In genomic region chr11:46381046-46381835, GRCh38 we compare ENCODE assay signal across 8 cellular contexts. TPM values are rescaled to one million over a fixed set of nuclear protein-coding genes. Genes with fewer than 3 reads are reported as not detected.
A peak's percentile ranks its signal among the peaks of the same experiment; 100 is the strongest.
DNase-seq lines count a peak whose midpoint lies in the region; ATAC-seq, FAIRE-seq and TF ChIP-seq lines count a peak whose summit lies in the region.

A gene with protein sequence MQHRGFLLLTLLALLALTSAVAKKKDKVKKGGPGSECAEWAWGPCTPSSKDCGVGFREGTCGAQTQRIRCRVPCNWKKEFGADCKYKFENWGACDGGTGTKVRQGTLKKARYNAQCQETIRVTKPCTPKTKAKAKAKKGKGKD (plus strand): TSS chr11:46381669. CDS start chr11:46382058, 389 bp downstream.

- H2AFZ ChIP-seq in HepG2 (ENCODE audit: low read length): no peak within 1 kb of the TSS

- intact Hi-C loops in HepG2 (cut with micrococcal nuclease; ENCODE audit: unreplicated experiment): loop anchor here (1.0 kb wide), 1 partner anchor 26 kb away; no protein-coding TSS in a partner anchor

- H3K4me2 ChIP-seq in HepG2 (ENCODE audit: low read depth, low read length): peak within 1 kb of the TSS; percentile 86

- in situ Hi-C loops in HepG2 (cut with HindIII; ENCODE audit: extremely low pct_ligation_motif_present, low pct_unique_long_range_greater_than_20kb): no loop called here

- TF ChIP-seq POLR2A in HepG2 (IDR thresholded peaks at IDR 0.05; ENCODE audit: insufficient read depth in 1 of 2, low read depth in 2 of 2, low read length in 2 of 2) (no peak), suprapubic skin (IDR thresholded peaks at IDR 0.05) (no peak)

- DNase-seq in NCI-H1417 (lab: John Stamatoyannopoulos, UW): peak; percentile 40 to 75 (median 68)
- no peak for DNase-seq in NCI-H1417 treated with DMSO at 0.1 percent for 48 hours (lab: John Stamatoyannopoulos, UW)
- peak; percentile 39 for DNase-seq in NCI-H2171 (lab: John Stamatoyannopoulos, UW)
- peak in 1 of 2 donors; percentile 31 for DNase-seq in cardiac fibroblast (ENCODE audit: low read depth in 2 of 2)
- DNase-seq in HepG2 (ENCODE audit: low spot score): peak; percentile 49
- DNase-seq in suprapubic skin (ENCODE audit: low spot score in 2 of 2): peak in 1 of 2 donors; percentile 68
- DNase-seq in superior temporal gyrus (ENCODE audit: extremely low spot score): no peak
- no peak for DNase-seq in cerebellar cortex (ENCODE audit: low spot score)

- H3K36me3 ChIP-seq in HepG2 (replicated peaks in 1 of 2; ENCODE audit: control insufficient read depth in 1 of 2, insufficient read depth in 2 of 2, low read length in 2 of 2): peaks cover 0 to 1% of the 10 kb centered on the region in 2 experiments; a peak in 1 of 5 replicates
- peaks cover 26% of the 10 kb centered on the region for H3K36me3 ChIP-seq in suprapubic skin

- CTCF ChIA-PET in HepG2 (lab: Yijun Ruan, JAX; ENCODE audit: low intra/inter-chr PET ratio, low total read pairs): no interaction called here

- no peak for FAIRE-seq in HepG2 (lab: Jason Lieb, UNC)

- H3K9me3 ChIP-seq in HepG2 (ENCODE audit: low read length) (no peaks in the 10 kb centered on the region), suprapubic skin (no peaks in the 10 kb centered on the region)

- peaks cover 36% of the 10 kb centered on the region for H3K4me1 ChIP-seq in HepG2 (ENCODE audit: insufficient read depth, low read length)
- H3K4me1 ChIP-seq in suprapubic skin: peaks cover 33% of the 10 kb centered on the region

- TSS peak; percentile 57 for BruUV-seq in HepG2 (replicated peaks; lab: Mats Ljungman, UMichigan)

- ATAC-seq in HepG2: peak; percentile 14

- H3K4me3 ChIP-seq in cardiac fibroblast (replicated peaks in 1 of 2; ENCODE audit: low read depth in 2 of 2, low read length in 2 of 2) (peak within 1 kb of the TSS; percentile 57 to 59), HepG2 (replicated peaks in 1 of 3; ENCODE audit: insufficient read depth in 1 of 3, low read depth in 2 of 3, low read length in 3 of 3) (peak within 1 kb of the TSS; percentile 87 to 92 (median 88)), suprapubic skin (peak within 1 kb of the TSS; percentile 70)

- no peak for TF ChIP-seq RAD21 in HepG2 (CRISPR knock-in tag; IDR thresholded peaks at IDR 0.05)

- peak within 1 kb of the TSS; percentile 87 for H3K9ac ChIP-seq in HepG2 (ENCODE audit: insufficient read depth, low read depth, low read length)

- WGBS in HepG2 (ENCODE audit: low lambda C conversion rate): 3% methylated on average over 20 of the region's 97 CpGs
- no CpG with 5 or more reads among the region's 97 CpGs for WGBS in suprapubic skin

- no peak for TF ChIP-seq CTCF in cardiac fibroblast (IDR thresholded peaks at IDR 0.05; ENCODE audit: low read depth, low read length)
- no peak for TF ChIP-seq CTCF in HepG2 (CRISPR knock-in tag; IDR thresholded peaks at IDR 0.05)
- TF ChIP-seq CTCF in suprapubic skin (IDR thresholded peaks at IDR 0.05): no peak

- H3K79me2 ChIP-seq in HepG2 (ENCODE audit: insufficient read depth, low read length): peaks cover 4% of the 10 kb centered on the region

- peak within 1 kb of the TSS; percentile 89 for H3K27ac ChIP-seq in HepG2 (ENCODE audit: extremely low read length, insufficient read depth, low read length)
- H3K27ac ChIP-seq in suprapubic skin: peak within 1 kb of the TSS; percentile 79

- POLR2A ChIA-PET in HepG2 (lab: Yijun Ruan, JAX): interaction anchor here (1.3 to 1.6 kb wide), 3 partner anchors 7 to 534 kb away, joined by 3 read pairs; partner anchors contain the start of genes CRY2 and F2

- no peak for TF ChIP-seq EP300 in HepG2 (IDR thresholded peaks at IDR 0.05; ENCODE audit: low read depth in 2 of 2, low read length in 2 of 2)
- TF ChIP-seq EP300 in HepG2 (CRISPR knock-in tag; IDR thresholded peaks at IDR 0.05; ENCODE audit: borderline replicate concordance): no peak
- TF ChIP-seq EP300 in suprapubic skin (IDR thresholded peaks at IDR 0.05): no peak

- H3K27me3 ChIP-seq in HepG2 (ENCODE audit: control insufficient read depth in 1 of 2, insufficient read depth in 2 of 2, low read length in 2 of 2) (no peaks in the 10 kb centered on the region), suprapubic skin (no peaks in the 10 kb centered on the region)

- peaks cover 8% of the 10 kb centered on the region for H4K20me1 ChIP-seq in HepG2 (ENCODE audit: insufficient read depth, low read length)

TF ChIP-seq in HepG2, 621 proteins besides CTCF, POLR2A, EP300 and RAD21 (continues in another document):
- peak; percentile 19; the same call in 1 of the 2 replicates for TF ChIP-seq PCBP1 (IDR thresholded peaks at IDR 0.05; ENCODE audit: borderline replicate concordance, low read depth, low read length)
- TF ChIP-seq STAG1 (CRISPR knock-in tag; IDR thresholded peaks at IDR 0.05): no peak
- no peak for TF ChIP-seq ZNF552 (CRISPR knock-in tag; IDR thresholded peaks at IDR 0.05; ENCODE audit: borderline replicate concordance)
- no peak for TF ChIP-seq JARID2 (CRISPR knock-in tag; IDR thresholded peaks at IDR 0.05; ENCODE audit: insufficient replicate concordance)
- no peak for TF ChIP-seq ZNF496 (CRISPR knock-in tag; IDR thresholded peaks at IDR 0.05; ENCODE audit: insufficient replicate concordance)
- TF ChIP-seq, protein P1, sequence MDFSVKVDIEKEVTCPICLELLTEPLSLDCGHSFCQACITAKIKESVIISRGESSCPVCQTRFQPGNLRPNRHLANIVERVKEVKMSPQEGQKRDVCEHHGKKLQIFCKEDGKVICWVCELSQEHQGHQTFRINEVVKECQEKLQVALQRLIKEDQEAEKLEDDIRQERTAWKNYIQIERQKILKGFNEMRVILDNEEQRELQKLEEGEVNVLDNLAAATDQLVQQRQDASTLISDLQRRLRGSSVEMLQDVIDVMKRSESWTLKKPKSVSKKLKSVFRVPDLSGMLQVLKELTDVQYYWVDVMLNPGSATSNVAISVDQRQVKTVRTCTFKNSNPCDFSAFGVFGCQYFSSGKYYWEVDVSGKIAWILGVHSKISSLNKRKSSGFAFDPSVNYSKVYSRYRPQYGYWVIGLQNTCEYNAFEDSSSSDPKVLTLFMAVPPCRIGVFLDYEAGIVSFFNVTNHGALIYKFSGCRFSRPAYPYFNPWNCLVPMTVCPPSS (IDR thresholded peaks at IDR 0.05): no peak
- TF ChIP-seq KDM5A (IDR thresholded peaks at IDR 0.05; ENCODE audit: borderline replicate concordance, low read length): peak; percentile 7; the same call in 1 of the 2 replicates
- TF ChIP-seq PBX3 (CRISPR knock-in tag; IDR thresholded peaks at IDR 0.05; ENCODE audit: borderline replicate concordance): no peak
- TF ChIP-seq ZSCAN31 (CRISPR knock-in tag; IDR thresholded peaks at IDR 0.05; ENCODE audit: low read depth): no peak
- no peak for TF ChIP-seq NAIF1 (CRISPR knock-in tag; IDR thresholded peaks at IDR 0.05; ENCODE audit: borderline replicate concordance)
- TF ChIP-seq AGO1 (IDR thresholded peaks at IDR 0.05; ENCODE audit: low read depth, low read length, poor library complexity, severe bottlenecking): peak; percentile 76
- no peak for TF ChIP-seq ZNF562 (CRISPR knock-in tag; IDR thresholded peaks at IDR 0.05; ENCODE audit: borderline replicate concordance)
- no peak for TF ChIP-seq MEIS2 (CRISPR knock-in tag; IDR thresholded peaks at IDR 0.05)
- TF ChIP-seq ZBTB7B (CRISPR knock-in tag; IDR thresholded peaks at IDR 0.05): 0 out of 2 replicates have a peak, but pooled peaks have one; percentile 52
- TF ChIP-seq RFXANK (CRISPR knock-in tag; IDR thresholded peaks at IDR 0.05): no peak
- no peak for TF ChIP-seq TCF7L2 (IDR thresholded peaks at IDR 0.05; ENCODE audit: low read depth, low read length)
- no peak for TF ChIP-seq BHLHE40 (IDR thresholded peaks at IDR 0.05; ENCODE audit: low read length)
- TF ChIP-seq ZNF619 (CRISPR knock-in tag; IDR thresholded peaks at IDR 0.05): no peak

RNA-seq across cellular contexts. Expression of the gene that starts here (rescaled TPM):
- total RNA-seq in HepG2 (2016; rRNA removed; fragmentation: Illumina TruSeq; extraction: Trizol) (149 and 312 TPM in 2 replicates), suprapubic skin (10 to 100 TPM in 3 of 4 donors, 1 to 10 TPM in 1; 9.1 to 22.6 (median 13.9) TPM)
- total RNA-seq in HepG2 (2016; cell fraction: cytosol; rRNA removed; fragmentation: Illumina TruSeq; extraction: Trizol; ENCODE audit: low read depth): 310 and 356 TPM in 2 replicates
- total RNA-seq in HepG2 (2016; cell fraction: insoluble cytoplasmic fraction; rRNA removed; fragmentation: Illumina TruSeq; extraction: Trizol): 138 and 308 TPM in 2 replicates
- 284 and 347 TPM in 2 replicates for total RNA-seq in HepG2 (2016; cell fraction: membrane; rRNA removed; fragmentation: Illumina TruSeq; extraction: Trizol)
- 197 and 254 TPM in 2 replicates for total RNA-seq in HepG2 (2016; cell fraction: nucleus; rRNA removed; fragmentation: Illumina TruSeq; extraction: Trizol)
- 355 and 407 TPM in 2 replicates for polyA plus RNA-seq in HepG2 (2011; rRNA removed)
- 510 and 850 TPM in 2 replicates for polyA plus RNA-seq in HepG2 (2011; cell fraction: cytosol; rRNA removed)
- 205 and 210 TPM in 2 replicates for polyA plus RNA-seq in HepG2 (2011; cell fraction: nucleus; rRNA removed)
- polyA plus RNA-seq in HepG2 (2012): 127 and 170 TPM in 2 replicates
- polyA plus RNA-seq in HepG2 (2016; cell fraction: cytosol; fragmentation: Illumina TruSeq; extraction: Trizol; ENCODE audit: low read depth): 699 and 772 TPM in 2 replicates
- 298 and 351 TPM in 2 replicates for polyA plus RNA-seq in HepG2 (2016; cell fraction: insoluble cytoplasmic fraction; fragmentation: Illumina TruSeq; extraction: Trizol; ENCODE audit: low read depth)
- polyA plus RNA-seq in HepG2 (2016; cell fraction: membrane; fragmentation: Illumina TruSeq; extraction: Trizol; ENCODE audit: low read depth): 584 and 631 TPM in 2 replicates
- 829 and 892 TPM in 2 replicates for polyA plus RNA-seq in HepG2 (2016; cell fraction: nucleus; fragmentation: Illumina TruSeq; extraction: Trizol; ENCODE audit: insufficient read depth, low read depth)
- polyA minus RNA-seq in HepG2 (2011; rRNA and poly(A)+ RNA removed; ENCODE audit: low replicate concordance): 1.3 and 126 TPM in 2 replicates
- 66.8 and 86.0 TPM in 2 replicates for polyA minus RNA-seq in HepG2 (2011; cell fraction: cytosol; rRNA and poly(A)+ RNA removed)
- polyA minus RNA-seq in HepG2 (2011; cell fraction: nucleus; rRNA and poly(A)+ RNA removed): 18.5 and 19.3 TPM in 2 replicates

Comparison
In these comparisons a context has a peak if more than half of its experiments do, and no peak if none do; other contexts are left out.
1. RNA of the gene that starts here (total RNA-seq): 138 to 356 TPM in HepG2; 9.1 to 22.6 TPM in suprapubic skin; every median in the first group is over 4 times any median in the second.
2. DNase-seq: peak in NCI-H1417 (3 of 3), NCI-H2171 (single experiment) and HepG2 (single experiment); none in NCI-H1417 treated with DMSO at 0.1 percent for 48 hours (single experiment), superior temporal gyrus (single experiment) and cerebellar cortex (single experiment).
3. Peak in every context shown above with its lines, with median percentiles within 50 percentile points of each other: H3K4me3 ChIP-seq.